In the genomic region with DNA sequence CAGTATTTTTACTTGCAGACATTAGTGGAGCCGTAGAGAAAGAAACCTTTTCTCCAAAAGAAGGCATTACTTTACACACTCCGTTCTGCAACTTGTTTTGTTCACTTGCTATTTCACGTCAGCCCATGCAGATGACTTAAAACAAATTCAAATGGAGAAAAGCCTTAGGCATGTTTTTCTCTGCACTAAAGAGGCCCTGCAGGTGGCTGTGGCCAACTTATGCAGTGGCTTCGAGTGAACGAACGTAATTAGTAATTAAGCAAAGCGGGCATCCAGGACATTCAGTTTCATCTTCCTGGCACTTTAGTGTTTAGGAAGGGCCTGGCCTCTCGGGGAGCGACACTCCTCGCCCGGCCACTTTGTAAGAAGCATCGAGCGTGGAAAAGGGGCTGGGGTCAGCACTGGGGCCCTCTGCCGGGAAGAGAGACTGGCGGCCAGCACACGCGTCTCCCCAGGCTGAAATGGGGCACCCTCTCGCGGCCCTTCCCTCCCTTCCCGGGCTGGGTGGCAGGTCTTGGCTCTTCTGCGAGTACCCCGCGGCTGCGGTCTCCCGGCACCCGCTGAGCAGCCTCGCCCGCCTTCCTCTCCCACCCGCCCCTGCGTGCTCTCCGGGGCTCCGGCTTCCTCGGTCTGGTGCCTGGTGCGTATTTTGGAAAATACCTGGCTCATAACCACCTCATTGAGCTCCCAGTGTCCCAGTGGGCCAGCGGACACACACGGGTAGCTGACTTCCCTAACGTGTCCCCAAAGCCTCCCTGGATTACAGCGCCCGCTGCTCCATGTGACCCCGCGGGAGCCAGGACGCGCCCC, we compare ENCODE assay signal across 8 cellular contexts. TPM values are rescaled to one million over a fixed set of nuclear protein-coding genes. Genes with fewer than 3 reads are reported as not detected.
DNase-seq lines count a peak whose midpoint lies in the region; ATAC-seq and TF ChIP-seq lines count a peak whose summit lies in the region.

No MANE protein-coding gene starts in this region.

- H3K9ac ChIP-seq in endodermal cell (ENCODE audit: extremely low read depth, low read length, poor library complexity, severe bottlenecking) (peak overlapping the region; percentile 42), mucosa of rectum (ENCODE audit: low read depth in 1 of 2, low read length in 2 of 2) (peak overlapping the region; percentile 90 to 93)

- TF ChIP-seq CTCF in NB4 (IDR thresholded peaks at IDR 0.05; ENCODE audit: low read depth, low read length) (peak; percentile 2), endodermal cell (conservative IDR thresholded peaks at IDR 0.05) (peak; percentile 48)

- peak overlapping the region; percentile 91 for H3K27ac Mint-ChIP-seq in activated CD4-positive, alpha-beta memory T cell treated with anti-CD3 and anti-CD28 coated beads for 36 hours
- H3K27ac Mint-ChIP-seq in endodermal cell: peak overlapping the region; percentile 79

- H3K9me3 ChIP-seq in endodermal cell (ENCODE audit: control insufficient read depth, low read length) (no peaks in the 10 kb centered on the region), mucosa of rectum (ENCODE audit: control insufficient read depth in 2 of 2, low read length in 2 of 2) (no peaks in the 10 kb centered on the region)

- peak overlapping the region; percentile 84 for H3K4me3 Mint-ChIP-seq in activated CD4-positive, alpha-beta memory T cell treated with anti-CD3 and anti-CD28 coated beads for 36 hours
- peak overlapping the region; percentile 78 for H3K4me3 Mint-ChIP-seq in endodermal cell

- H3K36me3 Mint-ChIP-seq in activated CD4-positive, alpha-beta memory T cell treated with anti-CD3 and anti-CD28 coated beads for 36 hours: peaks cover 9% of the 10 kb centered on the region
- H3K36me3 Mint-ChIP-seq in endodermal cell (ENCODE audit: low read depth): no peaks in the 10 kb centered on the region

- POLR2A ChIA-PET in activated CD4-positive, alpha-beta memory T cell treated with anti-CD3 and anti-CD28 coated beads for 36 hours (lab: Charles Lee): interaction anchor here (1.4 to 3.0 kb wide), 2 partner anchors 12 to 13 kb away, joined by 5 to 15 read pairs; no protein-coding TSS in a partner anchor

- H3K9me3 Mint-ChIP-seq in activated CD4-positive, alpha-beta memory T cell treated with anti-CD3 and anti-CD28 coated beads for 36 hours: no peaks in the 10 kb centered on the region
- H3K9me3 Mint-ChIP-seq in endodermal cell: no peaks in the 10 kb centered on the region

- ATAC-seq in HG02588 (IDR thresholded peaks at IDR 0.05; ENCODE audit: unreplicated experiment): peak; percentile 40

- H3K4me3 ChIP-seq in NB4 (ENCODE audit: low read depth, low read length) (peak overlapping the region; percentile 56), endodermal cell (ENCODE audit: low read length) (peak overlapping the region; percentile 87), mucosa of rectum (ENCODE audit: low read length in 2 of 2) (peak overlapping the region; percentile 93 to 95)

- H3K4me1 Mint-ChIP-seq in activated CD4-positive, alpha-beta memory T cell treated with anti-CD3 and anti-CD28 coated beads for 36 hours (ENCODE audit: low read depth): peaks cover 34% of the 10 kb centered on the region
- peaks cover 12% of the 10 kb centered on the region for H3K4me1 Mint-ChIP-seq in endodermal cell

- no peaks in the 10 kb centered on the region for H3K36me3 ChIP-seq in endodermal cell (ENCODE audit: control insufficient read depth, insufficient read depth, low read length)
- peaks cover 4 to 7% of the 10 kb centered on the region in 2 donors for H3K36me3 ChIP-seq in mucosa of rectum (ENCODE audit: control insufficient read depth in 2 of 2, insufficient read depth in 2 of 2, low read length in 2 of 2)

- DNase-seq in NCI-H748 (lab: John Stamatoyannopoulos, UW; ENCODE audit: unreplicated experiment): peak; percentile 55
- DNase-seq in NCI-H748 treated with DMSO at 0.1 percent for 48 hours (lab: John Stamatoyannopoulos, UW): no peak
- peak; percentile 84 for DNase-seq in NB4 (ENCODE audit: low read depth)
- DNase-seq in activated CD4-positive, alpha-beta memory T cell treated with anti-CD3 and anti-CD28 coated beads for 36 hours: peak; percentile 57
- DNase-seq in endodermal cell: no peak
- peak in 33 of 49 donors; percentile 35 to 85 (median 63) for DNase-seq in substantia nigra (lab: John Stamatoyannopoulos, UW)

- CTCF ChIA-PET in activated CD4-positive, alpha-beta memory T cell treated with anti-CD3 and anti-CD28 coated beads for 36 hours (lab: Charles Lee): interaction anchor here (1.2 to 4.9 kb wide), 4 partner anchors 11 to 122 kb away, joined by 4 to 42 read pairs (median 14); a partner anchor contains a TSS

- H3K4me1 ChIP-seq in endodermal cell (ENCODE audit: control insufficient read depth, insufficient read depth, low read length) (no peaks in the 10 kb centered on the region), mucosa of rectum (ENCODE audit: control insufficient read depth in 2 of 2, insufficient read depth in 2 of 2, low read length in 2 of 2) (peaks cover 14 to 15% of the 10 kb centered on the region in 2 donors)

- 0 to 5% methylated on average over 14 to 43 of the region's 43 CpGs for WGBS in endodermal cell (ENCODE audit: insufficient coverage in 1 of 2, insufficient read length in 1 of 2), 2 experiments

- H3K27ac ChIP-seq in endodermal cell (ENCODE audit: low read depth, low read length) (peak overlapping the region; percentile 4), mucosa of rectum (ENCODE audit: low read depth in 2 of 2, low read length in 2 of 2) (peak overlapping the region; percentile 97 to 98), substantia nigra (ENCODE audit: low read depth, low read length, poor library complexity, severe bottlenecking) (peak overlapping the region; percentile 89)

- TF ChIP-seq POLR2A in NB4 (IDR thresholded peaks at IDR 0.05; ENCODE audit: extremely low read depth, insufficient read length): no peak

- intact Hi-C loops in activated CD4-positive, alpha-beta memory T cell treated with anti-CD3 and anti-CD28 coated beads for 36 hours (cut with micrococcal nuclease): loop anchor here (1.0 to 10.0 kb wide), 5 partner anchors 14 to 986 kb away; a partner anchor contains a TSS

- H3K27me3 Mint-ChIP-seq in activated CD4-positive, alpha-beta memory T cell treated with anti-CD3 and anti-CD28 coated beads for 36 hours: no peaks in the 10 kb centered on the region
- peaks cover 7% of the 10 kb centered on the region for H3K27me3 Mint-ChIP-seq in endodermal cell (ENCODE audit: insufficient read depth)

- H3K27me3 ChIP-seq in endodermal cell (ENCODE audit: control insufficient read depth, insufficient read depth, low read length, poor library complexity, severe bottlenecking) (no peaks in the 10 kb centered on the region), mucosa of rectum (ENCODE audit: control insufficient read depth in 2 of 2, insufficient read depth in 2 of 2, low read length in 2 of 2) (no peaks in the 10 kb centered on the region)

RNA-seq across cellular contexts. Expression of a gene that starts 0.7 kb away (rescaled TPM):
- total RNA-seq in activated CD4-positive, alpha-beta memory T cell treated with anti-CD3 and anti-CD28 coated beads for 36 hours: 1 to 10 TPM; 4.9 to 5.2 TPM
- total RNA-seq in endodermal cell: 1 to 10 TPM; 2.0 to 2.1 TPM
- 2.2 TPM for polyA plus RNA-seq in endodermal cell (2013, experiment 1 of 2)
- polyA plus RNA-seq in endodermal cell (2013, experiment 2 of 2): 1.6 TPM

RNA-seq across cellular contexts. Expression of a gene that starts 36.6 kb away (rescaled TPM):
- total RNA-seq in activated CD4-positive, alpha-beta memory T cell treated with anti-CD3 and anti-CD28 coated beads for 36 hours: not detected
- total RNA-seq in endodermal cell: 10 to 100 TPM in 1 of 2 donors, 1 to 10 TPM in 1; 9.5 to 11.9 TPM
- 0.50 TPM for polyA plus RNA-seq in endodermal cell (2013, experiment 1 of 2)
- polyA plus RNA-seq in endodermal cell (2013, experiment 2 of 2): 0.17 TPM

Comparison
In these comparisons a context has a peak if more than half of its experiments do, and no peak if none do; other contexts are left out.
1. DNase-seq: peak in NCI-H748 (single experiment), NB4 (single experiment), activated CD4-positive, alpha-beta memory T cell treated with anti-CD3 and anti-CD28 coated beads for 36 hours (single experiment) and substantia nigra (33 of 49); none in NCI-H748 treated with DMSO at 0.1 percent for 48 hours (single experiment) and endodermal cell (single experiment).
2. H3K27ac ChIP-seq: peak in every context shown above with its lines; median percentile 98 in mucosa of rectum; 89 in substantia nigra; 4 in endodermal cell.
3. RNA of a gene that starts 36.6 kb away (total RNA-seq): 9.5 to 11.9 TPM in endodermal cell; not detected in activated CD4-positive, alpha-beta memory T cell treated with anti-CD3 and anti-CD28 coated beads for 36 hours; every median in the first group is over 10 times any median in the second.
4. Peak in every context shown above with its lines, with median percentiles within 50 percentile points of each other: H3K4me3 ChIP-seq.